ENCODE assay signal across 8 cellular contexts in the genomic region with DNA sequence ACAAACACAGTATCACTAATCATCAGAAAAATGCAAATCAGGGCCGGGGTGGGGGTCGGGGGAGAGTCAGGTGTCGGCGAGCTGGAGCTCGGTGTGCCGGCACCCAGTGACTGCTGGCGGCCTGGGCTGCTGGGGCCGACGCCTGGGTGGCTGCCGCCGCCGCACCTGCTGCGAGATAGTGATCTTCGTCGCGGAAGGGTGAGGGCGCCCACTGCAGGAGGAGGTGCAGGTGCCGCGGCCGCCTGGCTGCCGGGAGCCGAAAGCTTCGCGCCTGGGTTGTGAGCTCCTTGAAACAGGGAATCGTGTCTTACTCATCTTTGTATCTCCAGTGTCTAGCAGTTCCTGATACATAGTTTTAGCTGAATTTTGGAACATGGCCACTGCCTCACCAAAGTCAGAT.
A peak's percentile ranks its signal among the peaks of the same experiment; 100 is the strongest.
DNase-seq lines count a peak whose midpoint lies in the region; ATAC-seq and TF ChIP-seq lines count a peak whose summit lies in the region.

No MANE protein-coding gene starts in this region.

- H3K4me3 ChIP-seq in OCI-LY1 (ENCODE audit: low read depth, low read length, poor library complexity, severe bottlenecking): no peak overlapping the region
- no peak overlapping the region for H3K4me3 ChIP-seq in mesendoderm (ENCODE audit: low read length)
- H3K4me3 ChIP-seq in esophagus squamous epithelium: peak overlapping the region in 1 of 4 donors; percentile 31

- in situ Hi-C loops in ACHN (cut with HindIII; ENCODE audit: low pct_ligation_motif_present, low pct_unique_long_range_greater_than_20kb, low sequenced_read_pairs) (no loop called here), G401 (cut with HindIII; ENCODE audit: low sequenced_read_pairs) (no loop called here)

- H2BK5ac ChIP-seq in mesendoderm (ENCODE audit: low read length): no peak overlapping the region

- no peak overlapping the region for H3K4ac ChIP-seq in mesendoderm (ENCODE audit: low read depth, low read length)

- H4K8ac ChIP-seq in mesendoderm (ENCODE audit: low read depth, low read length): no peak overlapping the region

- TF ChIP-seq CTCF in OCI-LY1 (IDR thresholded peaks at IDR 0.05; ENCODE audit: low read length) (peak; percentile 24), esophagus squamous epithelium (IDR thresholded peaks at IDR 0.05) (peak in 3 of 6 experiments; percentile 14 to 46 (median 21))

- H3K27me3 ChIP-seq in OCI-LY1 (ENCODE audit: insufficient read depth, low read length) (no peaks in the 10 kb centered on the region), mesendoderm (ENCODE audit: insufficient read depth, low read length, poor library complexity) (no peaks in the 10 kb centered on the region), esophagus squamous epithelium (peaks cover 0 to 13% (median 0%) of the 10 kb centered on the region in 4 donors)

- intact Hi-C loops in esophagus squamous epithelium (cut with DNase I): no loop called here

- H2BK15ac ChIP-seq in mesendoderm (replicated peaks; ENCODE audit: low read depth): no peak overlapping the region

- H3K36me3 ChIP-seq in OCI-LY1 (ENCODE audit: insufficient read depth, low read length) (no peaks in the 10 kb centered on the region), mesendoderm (ENCODE audit: control insufficient read depth, insufficient read depth, low read length) (no peaks in the 10 kb centered on the region), esophagus squamous epithelium (no peaks in the 10 kb centered on the region)

- no peak overlapping the region for H3K18ac ChIP-seq in mesendoderm (ENCODE audit: low read length)

- no peak overlapping the region for H2AFZ ChIP-seq in OCI-LY1 (ENCODE audit: low read length)

- H2BK120ac ChIP-seq in mesendoderm (ENCODE audit: low read depth, low read length): no peak overlapping the region

- H3K4me1 ChIP-seq in OCI-LY1 (ENCODE audit: insufficient read depth, low read length, severe bottlenecking): no peaks in the 10 kb centered on the region
- no peaks in the 10 kb centered on the region for H3K4me1 ChIP-seq in mesendoderm (ENCODE audit: control insufficient read depth, low read depth, low read length)
- peaks cover 0 to 5% (median 3%) of the 10 kb centered on the region in 3 donors for H3K4me1 ChIP-seq in esophagus squamous epithelium

- H3K9ac ChIP-seq in OCI-LY1 (ENCODE audit: low read length) (no peak overlapping the region), mesendoderm (ENCODE audit: low read length) (no peak overlapping the region)

- no peaks in the 10 kb centered on the region for H3K79me1 ChIP-seq in mesendoderm (ENCODE audit: low read length)

- no peak for TF ChIP-seq POLR2A in esophagus squamous epithelium (IDR thresholded peaks at IDR 0.05)

- ATAC-seq in GM18870 (IDR thresholded peaks at IDR 0.05; ENCODE audit: unreplicated experiment) (peak; percentile 72), HG02973 (IDR thresholded peaks at IDR 0.05; ENCODE audit: unreplicated experiment) (peak; percentile 94)

- no peaks in the 10 kb centered on the region for H3K9me2 ChIP-seq in OCI-LY1 (ENCODE audit: low read depth, low read length)

- H2AK5ac ChIP-seq in mesendoderm (ENCODE audit: low read length): no peak overlapping the region

- H3K27ac ChIP-seq in OCI-LY1 (ENCODE audit: low read depth, low read length, poor library complexity, severe bottlenecking): no peak overlapping the region
- H3K27ac ChIP-seq in mesendoderm (ENCODE audit: low read depth, low read length): no peak overlapping the region
- no peak overlapping the region for H3K27ac ChIP-seq in esophagus squamous epithelium

- no peak overlapping the region for H3K56ac ChIP-seq in mesendoderm (ENCODE audit: low read length)

- H3K4me2 ChIP-seq in OCI-LY1 (ENCODE audit: low read length) (no peak overlapping the region), mesendoderm (ENCODE audit: low read length) (no peak overlapping the region)

- DNase-seq in ACHN (peak; percentile 19), astrocyte of the hippocampus (ENCODE audit: low read depth, low spot score) (peak; percentile 1), mesendoderm (peak; percentile 50), G401 (ENCODE audit: low spot score) (no peak), esophagus squamous epithelium (lab: John Stamatoyannopoulos, UW) (no peak)

- H3K79me2 ChIP-seq in OCI-LY1 (ENCODE audit: insufficient read depth, low read length): no peaks in the 10 kb centered on the region
- H3K79me2 ChIP-seq in mesendoderm (ENCODE audit: control insufficient read depth, insufficient read depth, low read length): no peaks in the 10 kb centered on the region

- no peaks in the 10 kb centered on the region for H3F3A ChIP-seq in OCI-LY1 (ENCODE audit: insufficient read depth, low read length)

- H3K9me3 ChIP-seq in OCI-LY1 (ENCODE audit: low read length) (no peaks in the 10 kb centered on the region), esophagus squamous epithelium (no peaks in the 10 kb centered on the region)

- H3K23ac ChIP-seq in mesendoderm (ENCODE audit: low read length): no peak overlapping the region

- H4K20me1 ChIP-seq in OCI-LY1 (ENCODE audit: insufficient read depth, low read length): no peaks in the 10 kb centered on the region

- no peak overlapping the region for H4K5ac ChIP-seq in mesendoderm (ENCODE audit: low read length)

- WGBS in mesendoderm (ENCODE audit: extremely low coverage, insufficient coverage, low lambda C conversion rate): no CpG with 5 or more reads among the region's 25 CpGs
- WGBS in esophagus squamous epithelium, 2 donors: 8 to 28% methylated on average over 17 to 22 of the region's 25 CpGs

Comparison
In these comparisons a context has a peak if more than half of its experiments do, and no peak if none do; other contexts are left out.
1. DNase-seq: peak in ACHN (single experiment), astrocyte of the hippocampus (single experiment) and mesendoderm (single experiment); none in G401 (single experiment) and esophagus squamous epithelium (single experiment).